In the genomic region with DNA sequence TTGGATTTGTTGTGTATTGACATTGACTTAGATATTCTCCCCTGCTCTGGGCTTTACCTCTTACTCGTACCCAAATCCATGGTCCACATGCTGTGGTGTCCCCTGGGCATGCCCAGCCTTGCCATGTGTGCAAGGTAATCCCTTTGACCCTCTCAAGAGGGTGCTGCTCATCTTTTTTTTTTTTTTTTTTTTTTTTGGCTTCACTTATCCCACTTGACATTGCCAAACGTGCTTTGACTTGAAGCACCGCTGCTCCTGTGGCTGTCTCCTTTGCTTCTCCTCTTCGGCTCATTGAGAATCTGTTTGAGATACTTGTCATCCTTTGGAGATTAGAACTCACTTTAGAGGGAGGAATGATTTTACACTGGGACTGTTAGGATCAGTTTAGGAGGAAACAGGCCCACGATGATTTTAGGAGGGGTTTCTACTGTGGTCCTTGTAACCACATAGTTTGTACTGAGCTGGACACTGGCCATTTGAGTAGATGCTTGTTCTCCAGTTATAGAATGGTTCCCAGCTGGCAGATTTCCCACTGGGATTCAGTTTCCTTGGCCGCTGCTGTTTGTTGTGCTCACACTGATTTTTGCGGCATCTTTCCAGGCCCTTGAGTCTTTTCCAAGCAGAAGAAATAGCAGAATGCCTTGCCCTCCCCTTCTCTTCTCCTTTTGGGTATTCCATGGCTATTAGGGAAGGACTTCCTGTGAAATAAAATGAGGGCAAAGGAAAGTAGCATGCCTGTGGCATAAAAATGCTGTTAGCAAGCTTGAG, we compare ENCODE assay signal across 14 cellular contexts.
DNase-seq lines count a peak whose midpoint lies in the region; ATAC-seq, FAIRE-seq and TF ChIP-seq lines count a peak whose summit lies in the region.
"Had no signal": no experiment of that assay in that cellular context is flagged by ENCODE, and none has a peak within 500 bp of the region (broad histone marks: within the 10 kb centered on the region; RNA-seq: fewer than 3 reads in every experiment).

No MANE protein-coding gene starts in this region.

- no peaks in the 10 kb centered on the region for H3K9me3 Mint-ChIP-seq in Calu3 (ENCODE audit: low read depth, unreplicated experiment)

- no peaks in the 10 kb centered on the region for H3K27me3 Mint-ChIP-seq in Calu3 (ENCODE audit: unreplicated experiment)
- H3K27me3 Mint-ChIP-seq: activated CD4-positive, alpha-beta T cell treated with anti-CD3 and anti-CD28 coated beads, Interleukin-2, amount 10 ng/mL, durations not matched to agents 7 days and 5 days; naive thymus-derived CD4-positive, alpha-beta T cell had no signal

- peak overlapping the region in 3 of 10 donors; percentile 9 to 43 (median 34) for H3K27ac ChIP-seq in heart right ventricle

- H3K36me3 ChIP-seq in MG63 (no peaks in the 10 kb centered on the region), heart right ventricle (no peaks in the 10 kb centered on the region)

- ATAC-seq in heart right ventricle = peak in 7 of 8 donors; percentile 48 to 77 (median 65)
- ATAC-seq: HCT116; naive thymus-derived CD4-positive, alpha-beta T cell; SK-N-SH treated with all-trans-retinoic acid at 6 μM for 48 hours had no signal

- H3K4me3 ChIP-seq in MG63 = no peak overlapping the region
- no peak overlapping the region for H3K4me3 ChIP-seq in heart right ventricle
- no peak overlapping the region for H3K4me3 ChIP-seq in skeletal muscle cell (ENCODE audit: low read depth, low read length)

- no peaks in the 10 kb centered on the region for H3K27me3 ChIP-seq in MG63
- no peaks in the 10 kb centered on the region for H3K27me3 ChIP-seq in heart right ventricle

- no peak overlapping the region for H3K27ac Mint-ChIP-seq in Calu3 (ENCODE audit: unreplicated experiment)
- H3K27ac Mint-ChIP-seq: activated CD4-positive, alpha-beta T cell treated with anti-CD3 and anti-CD28 coated beads, Interleukin-2, amount 10 ng/mL, durations not matched to agents 7 days and 5 days; naive thymus-derived CD4-positive, alpha-beta T cell had no signal

- H3K4me3 Mint-ChIP-seq in Calu3 (ENCODE audit: low read depth, unreplicated experiment) = no peak overlapping the region
- H3K4me3 Mint-ChIP-seq: activated CD4-positive, alpha-beta T cell treated with anti-CD3 and anti-CD28 coated beads, Interleukin-2, amount 10 ng/mL, durations not matched to agents 7 days and 5 days; naive thymus-derived CD4-positive, alpha-beta T cell had no signal

- peaks cover 5 to 51% (median 22%) of the 10 kb centered on the region in 9 donors for H3K4me1 ChIP-seq in heart right ventricle

- DNase-seq in MG63 (peak; percentile 79), amygdala (lab: John Stamatoyannopoulos, UW) (peak in 42 of 56 donors; percentile 2 to 73 (median 22)), heart right ventricle (peak; percentile 23 to 83), skeletal muscle cell (ENCODE audit: low read depth) (peak; percentile 31), Calu3 (no peak), GM19239 (ENCODE audit: insufficient read length, low spot score) (no peak), NAMALWA (ENCODE audit: low spot score) (no peak)
- no peak for DNase-seq in activated CD4-positive, alpha-beta T cell treated with anti-CD3 and anti-CD28 coated beads, Interleukin-2, amount 50 U/mL, for 48 hours
- DNase-seq: activated CD4-positive, alpha-beta T cell treated with anti-CD3 and anti-CD28 coated beads, Interleukin-2, amount 10 ng/mL, durations not matched to agents 7 days and 5 days; naive thymus-derived CD4-positive, alpha-beta T cell; NCI-H2227 treated with DMSO at 0.1 percent for 48 hours; stimulated activated CD4-positive, alpha-beta T cell treated with anti-CD3 and anti-CD28 coated beads, Interleukin-4, amount 100 ng/mL, for 24 hours had no signal

- H3K9me3 ChIP-seq in MG63 (no peaks in the 10 kb centered on the region), heart right ventricle (peaks cover 0 to 3% (median 0%) of the 10 kb centered on the region in 11 donors)

- CTCF ChIA-PET in Calu3 (lab: Charles Lee) = no interaction called here

- no TSS peak for BruUV-seq in Calu3 (replicated peaks; lab: Mats Ljungman, UMichigan)

- no peaks in the 10 kb centered on the region for H3K36me3 Mint-ChIP-seq in Calu3 (ENCODE audit: insufficient read depth, unreplicated experiment)
- H3K36me3 Mint-ChIP-seq: naive thymus-derived CD4-positive, alpha-beta T cell had no signal

- WGBS in heart right ventricle, 2 donors = 35 to 46% methylated on average over 7 of the region's 7 CpGs

- intact Hi-C loops in heart right ventricle (cut with DNase I) (no loop called here), Calu3 (cut with micrococcal nuclease; ENCODE audit: unreplicated experiment) (no loop called here)

- TF ChIP-seq CTCF in heart right ventricle (IDR thresholded peaks at IDR 0.05) (no peak), Calu3 (IDR thresholded peaks at IDR 0.05; ENCODE audit: unreplicated experiment) (no peak)

- no peak for FAIRE-seq in GM19239 (lab: Jason Lieb, UNC)

- H3K4me1 Mint-ChIP-seq in Calu3 (ENCODE audit: low read depth, unreplicated experiment) = no peaks in the 10 kb centered on the region
- H3K4me1 Mint-ChIP-seq: activated CD4-positive, alpha-beta T cell treated with anti-CD3 and anti-CD28 coated beads, Interleukin-2, amount 10 ng/mL, durations not matched to agents 7 days and 5 days had no signal

Comparison
In these comparisons a context has a peak if more than half of its experiments do, and no peak if none do; other contexts are left out.
1. DNase-seq: peak in MG63 (single experiment), amygdala (42 of 56), heart right ventricle (2 of 2) and skeletal muscle cell (single experiment); none in Calu3 (single experiment), GM19239 (single experiment), NAMALWA (single experiment) and activated CD4-positive, alpha-beta T cell treated with anti-CD3 and anti-CD28 coated beads, Interleukin-2, amount 50 U/mL, for 48 hours (0 of 2).